8 cellular contexts compared by ENCODE assay signal in the genomic region with DNA sequence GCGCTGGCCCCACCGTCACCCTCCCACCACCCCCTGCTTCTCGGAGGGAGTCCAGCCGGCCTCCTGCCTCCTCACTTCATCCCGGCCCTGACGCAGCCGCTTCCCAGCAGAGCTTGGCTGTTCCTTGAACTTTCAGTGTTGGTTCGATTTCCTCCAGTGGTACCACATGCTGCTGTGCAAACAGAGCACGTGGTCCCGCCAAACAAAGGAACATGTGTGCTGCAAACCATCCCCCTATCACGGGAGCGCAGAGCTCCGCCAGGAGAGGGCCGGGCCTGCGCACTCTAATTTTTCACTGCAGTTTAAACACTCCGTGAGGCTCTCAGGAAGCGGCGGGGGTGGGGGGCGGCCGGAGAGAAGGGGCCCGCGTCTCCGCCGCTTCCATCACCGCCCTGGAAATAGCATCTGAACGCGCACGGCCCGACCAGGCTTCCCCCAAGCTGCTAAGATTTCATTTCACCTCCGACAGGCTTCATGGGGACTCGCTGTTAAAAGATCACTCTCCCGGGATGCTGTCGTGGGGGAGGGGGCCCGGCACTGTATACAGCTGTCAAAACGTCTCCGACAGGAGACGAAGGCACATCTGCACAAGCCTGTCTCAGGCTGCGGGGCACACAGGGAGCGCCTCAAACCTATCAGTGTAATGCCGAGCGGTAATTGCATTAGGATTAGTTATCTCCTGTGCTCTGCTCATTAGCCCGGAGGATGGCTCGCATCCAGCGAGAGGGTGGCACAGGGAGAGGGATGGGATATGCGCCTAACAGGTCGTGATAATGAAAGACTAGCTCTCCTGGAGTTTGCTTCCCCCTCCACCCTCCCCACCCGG.
A peak's percentile ranks its signal among the peaks of the same experiment; 100 is the strongest.
DNase-seq lines count a peak whose midpoint lies in the region; ATAC-seq, FAIRE-seq and TF ChIP-seq lines count a peak whose summit lies in the region.

No MANE protein-coding gene starts in this region.

- ATAC-seq in GM18907 (IDR thresholded peaks at IDR 0.05; ENCODE audit: unreplicated experiment) (no peak), HG02678 (IDR thresholded peaks at IDR 0.05; ENCODE audit: unreplicated experiment) (no peak)

- DNase-seq in COLO668 (lab: John Stamatoyannopoulos, UW; ENCODE audit: unreplicated experiment) (peak; percentile 48), NCI-H1930 (lab: John Stamatoyannopoulos, UW) (peak; percentile 32 to 38), brain pericyte (ENCODE audit: low read depth, low spot score) (peak; percentile 99), renal cortical epithelial cell (ENCODE audit: low read depth) (peak; percentile 48), GM12891 (ENCODE audit: insufficient read length, low spot score) (no peak)

- FAIRE-seq in GM12891 (lab: Jason Lieb, UNC): no peak

- no peak for TF ChIP-seq POLR2A in GM12891 (IDR thresholded peaks at IDR 0.05; ENCODE audit: low read depth, low read length)

- H3K4me3 ChIP-seq in iPS-11a (ENCODE audit: low read depth, low read length): peak overlapping the region; percentile 50

TF ChIP-seq in GM12891, 5 proteins besides CTCF, POLR2A, EP300 and RAD21:
- TF ChIP-seq PAX5 (IDR thresholded peaks at IDR 0.05; ENCODE audit: insufficient read depth, low read length, severe bottlenecking) (no peak), SPI1 (IDR thresholded peaks at IDR 0.05; ENCODE audit: low read depth, low read length) (no peak), POU2F2 (IDR thresholded peaks at IDR 0.05; ENCODE audit: low read depth, low read length) (no peak), TAF1 (IDR thresholded peaks at IDR 0.05; ENCODE audit: low read depth, low read length) (no peak), POLR2AphosphoS5 (IDR thresholded peaks at IDR 0.05; ENCODE audit: low read depth, low read length) (no peak)
